13 cellular contexts compared by ENCODE assay signal in genomic region chr2:96924775-96925747, GRCh38. TPM values are rescaled to one million over a fixed set of nuclear protein-coding genes. Genes with fewer than 3 reads are reported as not detected.
A peak's percentile ranks its signal among the peaks of the same experiment; 100 is the strongest.
DNase-seq lines count a peak whose midpoint lies in the region; ATAC-seq, FAIRE-seq and TF ChIP-seq lines count a peak whose summit lies in the region.
"Had no signal": no experiment of that assay in that cellular context is flagged by ENCODE, and none has a peak within 500 bp of the region (broad histone marks: within the 10 kb centered on the region; RNA-seq: fewer than 3 reads in every experiment).

No MANE protein-coding gene starts in this region.

- intact Hi-C loops in activated CD4-positive, alpha-beta T cell treated with anti-CD3 and anti-CD28 coated beads, Interleukin-2, amount 10 ng/mL, durations not matched to agents 24 days and 14 days (cut with micrococcal nuclease), result no loop called here
- intact Hi-C loops in GM12878 (cut with micrococcal nuclease; ENCODE audit: unreplicated experiment) (no loop called here), prostate gland (cut with DNase I) (no loop called here)

- peak; percentile 63 to 69 for ATAC-seq in CD4-positive, CD25-positive, alpha-beta regulatory T cell (ENCODE audit: low read depth in 2 of 2)
- ATAC-seq in GM12878 (peak; percentile 31), GM21576 (IDR thresholded peaks at IDR 0.05; ENCODE audit: unreplicated experiment) (no peak)
- ATAC-seq: gastroesophageal sphincter had no signal

- RAD21 ChIA-PET in GM12878 (lab: Charles Lee; ENCODE audit: unreplicated experiment), result interaction anchor here (1.5 kb wide), 1 partner anchor 58 kb away, joined by 3 read pairs; no protein-coding TSS in a partner anchor

- no peaks in the 10 kb centered on the region for H3K9me3 ChIP-seq in CD4-positive, CD25-positive, alpha-beta regulatory T cell (ENCODE audit: control insufficient read depth in 2 of 2, low read length in 2 of 2)
- no peaks in the 10 kb centered on the region for H3K9me3 ChIP-seq in GM12878 (replicated peaks; ENCODE audit: control insufficient read depth, insufficient read depth, low read length)
- no peaks in the 10 kb centered on the region for H3K9me3 ChIP-seq in prostate gland
- H3K9me3 ChIP-seq: colonic mucosa, gastroesophageal sphincter, HAP-1, left ventricle myocardium inferior had no signal

- no peak for FAIRE-seq in GM12878 (lab: Jason Lieb, UNC)

- no TSS peak for BruUV-seq in GM12878 (replicated peaks; lab: Mats Ljungman, UMichigan)

- POLR2A ChIA-PET in GM12878 (lab: Charles Lee), result interaction anchor here (0.7 to 0.9 kb wide), 2 partner anchors 44 to 581 kb away, joined by 3 to 4 read pairs; no protein-coding TSS in a partner anchor

- H3K36me3 Mint-ChIP-seq in CD4-positive, CD25-positive, alpha-beta regulatory T cell, result peaks cover 4% of the 10 kb centered on the region
- H3K36me3 Mint-ChIP-seq in activated CD4-positive, alpha-beta T cell treated with anti-CD3 and anti-CD28 coated beads, Interleukin-2, amount 10 ng/mL, durations not matched to agents 24 days and 14 days (ENCODE audit: low read depth), result no peaks in the 10 kb centered on the region
- no peaks in the 10 kb centered on the region for H3K36me3 Mint-ChIP-seq in HFFc6 (ENCODE audit: low read depth)

- no peaks in the 10 kb centered on the region for H3K27me3 ChIP-seq in CD4-positive, CD25-positive, alpha-beta regulatory T cell (ENCODE audit: control insufficient read depth, insufficient read depth, low read length)
- H3K27me3 ChIP-seq in GM12878 (replicated peaks in 1 of 2; ENCODE audit: control insufficient read depth in 2 of 2, insufficient read depth in 2 of 2, low read length in 1 of 2), result peaks cover 0 to 3% of the 10 kb centered on the region in 2 experiments; a peak in 3 of 4 replicates
- no peaks in the 10 kb centered on the region for H3K27me3 ChIP-seq in prostate gland (replicated peaks; ENCODE audit: insufficient read depth)
- H3K27me3 ChIP-seq: colonic mucosa, gastroesophageal sphincter had no signal

- peaks cover 27% of the 10 kb centered on the region for H3K27me3 Mint-ChIP-seq in CD4-positive, CD25-positive, alpha-beta regulatory T cell
- peaks cover 9% of the 10 kb centered on the region for H3K27me3 Mint-ChIP-seq in activated CD4-positive, alpha-beta T cell treated with anti-CD3 and anti-CD28 coated beads, Interleukin-2, amount 10 ng/mL, durations not matched to agents 24 days and 14 days
- H3K27me3 Mint-ChIP-seq in HFFc6 (ENCODE audit: insufficient read depth), result peaks cover 65% of the 10 kb centered on the region

- H3K36me3 ChIP-seq in CD4-positive, CD25-positive, alpha-beta regulatory T cell (ENCODE audit: control insufficient read depth, insufficient read depth, low read length), result no peaks in the 10 kb centered on the region
- H3K36me3 ChIP-seq in GM12878 (ENCODE audit: control insufficient read depth in 2 of 2, insufficient read depth in 2 of 2, low read length in 1 of 2) (no peaks in the 10 kb centered on the region), prostate gland (no peaks in the 10 kb centered on the region)
- H3K36me3 ChIP-seq: colonic mucosa, gastroesophageal sphincter, HAP-1, left ventricle myocardium inferior had no signal

- H3K27ac Mint-ChIP-seq in CD4-positive, CD25-positive, alpha-beta regulatory T cell, result peak overlapping the region; percentile 88 to 94 (median 92)
- peak overlapping the region; percentile 35 for H3K27ac Mint-ChIP-seq in activated CD4-positive, alpha-beta T cell treated with anti-CD3 and anti-CD28 coated beads, Interleukin-2, amount 10 ng/mL, durations not matched to agents 24 days and 14 days
- H3K27ac Mint-ChIP-seq in HFFc6, result no peak overlapping the region

- H3K9me3 Mint-ChIP-seq in CD4-positive, CD25-positive, alpha-beta regulatory T cell, result no peaks in the 10 kb centered on the region
- H3K9me3 Mint-ChIP-seq in activated CD4-positive, alpha-beta T cell treated with anti-CD3 and anti-CD28 coated beads, Interleukin-2, amount 10 ng/mL, durations not matched to agents 24 days and 14 days, result no peaks in the 10 kb centered on the region
- H3K9me3 Mint-ChIP-seq in HFFc6, result no peaks in the 10 kb centered on the region

- TF ChIP-seq POLR2A in GM12878 (IDR thresholded peaks at IDR 0.05; ENCODE audit: low read depth, low read length), result no peak
- peak; percentile 9 for TF ChIP-seq POLR2A in prostate gland (IDR thresholded peaks at IDR 0.05)

- no peak for TF ChIP-seq EP300 in GM12878 (IDR thresholded peaks at IDR 0.05; ENCODE audit: borderline replicate concordance in 1 of 2, control insufficient read depth in 1 of 2, low read depth in 2 of 2, low read length in 2 of 2)

- in situ Hi-C loops in GM12878 (cut with MboI), result no loop called here

- TF ChIP-seq CTCF in GM12878 (IDR thresholded peaks at IDR 0.05 in 2 of 3, conservative IDR thresholded peaks at IDR 0.05 in 1 of 3; ENCODE audit: control insufficient read depth in 2 of 3, extremely low read depth in 1 of 3, insufficient read depth in 1 of 3, low read depth in 3 of 3, low read length in 3 of 3), result no peak
- TF ChIP-seq CTCF in prostate gland (IDR thresholded peaks at IDR 0.05), result no peak
- no peak for TF ChIP-seq CTCF in HFFc6 (IDR thresholded peaks at IDR 0.05)

- H3K4me2 ChIP-seq in GM12878 (ENCODE audit: control insufficient read depth, insufficient read depth), result no peak overlapping the region
- H3K4me2 ChIP-seq: KMS-11 had no signal

- H3K4me1 Mint-ChIP-seq in CD4-positive, CD25-positive, alpha-beta regulatory T cell, result peaks cover 5 to 44% (median 15%) of the 10 kb centered on the region in 4 donors
- H3K4me1 Mint-ChIP-seq in activated CD4-positive, alpha-beta T cell treated with anti-CD3 and anti-CD28 coated beads, Interleukin-2, amount 10 ng/mL, durations not matched to agents 24 days and 14 days, result peaks cover 19% of the 10 kb centered on the region
- H3K4me1 Mint-ChIP-seq in HFFc6 (ENCODE audit: low read depth), result peaks cover 10% of the 10 kb centered on the region; the same call in 1 of the 2 replicates

- CTCF ChIA-PET in GM12878 (lab: Yijun Ruan, JAX), result interaction anchor here (0.7 to 1.5 kb wide), 3 partner anchors 17 to 67 kb away, joined by 3 to 4 read pairs (median 3); partner anchors contain the start of gene ANKRD39

- 35% methylated on average over 20 of the region's 20 CpGs for WGBS in GM12878 (ENCODE audit: insufficient coverage, insufficient replicate concordance, low lambda C conversion rate, missing lambda C conversion rate)
- 72% methylated on average over 20 of the region's 20 CpGs for WGBS in prostate gland

- H3K9ac ChIP-seq in GM12878 (ENCODE audit: control insufficient read depth, insufficient read depth, low read length), result no peak overlapping the region
- H3K9ac ChIP-seq: KMS-11 had no signal

- SMC1A ChIA-PET in GM12878 (lab: Charles Lee; ENCODE audit: uncharacterized antibody, unreplicated experiment), result no interaction called here

- peak overlapping the region; percentile 61 for H3K4me3 ChIP-seq in CD4-positive, CD25-positive, alpha-beta regulatory T cell (ENCODE audit: low read depth, low read length)
- H3K4me3 ChIP-seq in GM12878 (no peak overlapping the region), prostate gland (no peak overlapping the region)
- H3K4me3 ChIP-seq: colonic mucosa, HAP-1, left ventricle myocardium inferior had no signal

- no peaks in the 10 kb centered on the region for H4K20me1 ChIP-seq in GM12878 (ENCODE audit: control insufficient read depth, insufficient read depth)

- no peak overlapping the region for H2AFZ ChIP-seq in GM12878 (ENCODE audit: control insufficient read depth, low read depth, low read length)

- peak overlapping the region; percentile 66 for H3K27ac ChIP-seq in CD4-positive, CD25-positive, alpha-beta regulatory T cell (ENCODE audit: insufficient read depth, low read length, poor library complexity, severe bottlenecking)
- H3K27ac ChIP-seq in GM12878 (ENCODE audit: control insufficient read depth, insufficient read depth) (no peak overlapping the region), prostate gland (peak overlapping the region in 1 of 2 donors; percentile 7)
- H3K27ac ChIP-seq: colonic mucosa, KMS-11, left ventricle myocardium inferior had no signal

- no peak for TF ChIP-seq RAD21 in GM12878 (IDR thresholded peaks at IDR 0.05; ENCODE audit: insufficient read depth, low read depth, low read length)

- DNase-seq in CD4-positive, CD25-positive, alpha-beta regulatory T cell, result peak; percentile 8 to 55 (median 39)
- peak; percentile 73 for DNase-seq in activated CD4-positive, alpha-beta T cell treated with anti-CD3 and anti-CD28 coated beads, Interleukin-2, amount 10 ng/mL, durations not matched to agents 24 days and 14 days
- DNase-seq in GM12878 (ENCODE audit: low read depth, low spot score) (no peak), prostate gland (ENCODE audit: low spot score) (no peak), NCI-H2227 (lab: John Stamatoyannopoulos, UW; ENCODE audit: unreplicated experiment) (no peak), HFFc6 (no peak), NAMALWA (ENCODE audit: low spot score) (no peak)
- DNase-seq: colonic mucosa, left ventricle myocardium inferior had no signal

- peaks cover 19% of the 10 kb centered on the region for H3K4me1 ChIP-seq in CD4-positive, CD25-positive, alpha-beta regulatory T cell (ENCODE audit: control insufficient read depth, insufficient read depth, low read length, poor library complexity, severe bottlenecking)
- no peaks in the 10 kb centered on the region for H3K4me1 ChIP-seq in GM12878 (ENCODE audit: control insufficient read depth, insufficient read depth, low read length)
- H3K4me1 ChIP-seq in prostate gland (replicated peaks), result peaks cover 6% of the 10 kb centered on the region
- H3K4me1 ChIP-seq: colonic mucosa, HAP-1 had no signal

- peak overlapping the region; percentile 80 to 94 (median 88) for H3K4me3 Mint-ChIP-seq in CD4-positive, CD25-positive, alpha-beta regulatory T cell
- peak overlapping the region; percentile 55 for H3K4me3 Mint-ChIP-seq in activated CD4-positive, alpha-beta T cell treated with anti-CD3 and anti-CD28 coated beads, Interleukin-2, amount 10 ng/mL, durations not matched to agents 24 days and 14 days
- no peak overlapping the region for H3K4me3 Mint-ChIP-seq in HFFc6

- no peaks in the 10 kb centered on the region for H3K79me2 ChIP-seq in GM12878 (ENCODE audit: control insufficient read depth, insufficient read depth, low read length)

RNA-seq across cellular contexts. Expression of gene SEMA4C, which starts 55.2 kb away (rescaled TPM):
- total RNA-seq in CD4-positive, CD25-positive, alpha-beta regulatory T cell, result 23.3 TPM
- 1 to 10 TPM; 1.3 to 3.1 (median 2.2) TPM for polyA plus RNA-seq in CD4-positive, CD25-positive, alpha-beta regulatory T cell
- total RNA-seq in activated CD4-positive, alpha-beta T cell treated with anti-CD3 and anti-CD28 coated beads, Interleukin-2, amount 10 ng/mL, durations not matched to agents 24 days and 14 days, result 23.8 and 26.1 TPM in 2 replicates
- total RNA-seq in GM12878 (2013; cell fraction: nucleolus; rRNA removed), result 47.1 and 54.6 TPM in 2 replicates
- total RNA-seq in GM12878 (2014; rRNA removed) (15.8 and 16.5 TPM in 2 replicates), GM12878 (2014; rRNA removed; fragmentation: Illumina TruSeq; extraction: Trizol) (6.3 and 7.2 TPM in 2 replicates), GM12878 (2021) (21.6 and 26.1 TPM in 2 replicates), prostate gland (10 to 100 TPM; 35.8 to 45.9 TPM)
- polyA plus RNA-seq in GM12878 (2011; ENCODE audit: low read depth), result 4.8 TPM
- polyA plus RNA-seq in GM12878 (2011; rRNA removed) (10.6 and 20.8 TPM in 2 replicates), GM12878 (2014; fragmentation: Illumina TruSeq; extraction: Trizol) (3.8 and 6.5 TPM in 2 replicates), GM12878 (2014; fragmentation: Nextera tagmentation; extraction: Ambion mirVana) (under 1 TPM; 0.06 to 0.18 TPM), GM12878 (2014; rRNA removed) (17.5 and 18.0 TPM in 2 replicates), GM12878 (2016; fragmentation: Nextera tagmentation; extraction: Ambion mirVana) (1 to 10 TPM; 5.3 to 6.4 TPM)
- 19.6 and 26.6 TPM in 2 replicates for polyA plus RNA-seq in GM12878 (2011; cell fraction: cytosol; rRNA removed)
- 81.6 and 88.9 TPM in 2 replicates for polyA plus RNA-seq in GM12878 (2011; cell fraction: nucleus; rRNA removed)
- polyA plus RNA-seq in GM12878 (2012), result 10.6 and 12.7 TPM in 2 replicates
- polyA minus RNA-seq in GM12878 (2011; rRNA and poly(A)+ RNA removed), result 26.9 and 31.0 TPM in 2 replicates
- 13.6 and 15.0 TPM in 2 replicates for polyA minus RNA-seq in GM12878 (2011; cell fraction: cytosol; rRNA and poly(A)+ RNA removed)
- 14.1 and 24.3 TPM in 2 replicates for polyA minus RNA-seq in GM12878 (2011; cell fraction: nucleus; rRNA and poly(A)+ RNA removed)
- total RNA-seq in HFFc6 (2021; fragmentation: NEBNext Ultra II Directional; extraction: Animal tissue kit (Norgen Biotek cat#: 25700)), result 10 to 100 TPM; 11.6 to 13.7 (median 12.7) TPM

Comparison
In these comparisons a context has a peak if more than half of its experiments do, and no peak if none do; other contexts are left out.
1. DNase-seq: peak in CD4-positive, CD25-positive, alpha-beta regulatory T cell (3 of 3) and activated CD4-positive, alpha-beta T cell treated with anti-CD3 and anti-CD28 coated beads, Interleukin-2, amount 10 ng/mL, durations not matched to agents 24 days and 14 days (single experiment); none in GM12878 (single experiment), prostate gland (single experiment), NCI-H2227 (single experiment), HFFc6 (single experiment) and NAMALWA (single experiment).